Comparison of ENCODE assay signal across 8 cellular contexts in the genomic region with DNA sequence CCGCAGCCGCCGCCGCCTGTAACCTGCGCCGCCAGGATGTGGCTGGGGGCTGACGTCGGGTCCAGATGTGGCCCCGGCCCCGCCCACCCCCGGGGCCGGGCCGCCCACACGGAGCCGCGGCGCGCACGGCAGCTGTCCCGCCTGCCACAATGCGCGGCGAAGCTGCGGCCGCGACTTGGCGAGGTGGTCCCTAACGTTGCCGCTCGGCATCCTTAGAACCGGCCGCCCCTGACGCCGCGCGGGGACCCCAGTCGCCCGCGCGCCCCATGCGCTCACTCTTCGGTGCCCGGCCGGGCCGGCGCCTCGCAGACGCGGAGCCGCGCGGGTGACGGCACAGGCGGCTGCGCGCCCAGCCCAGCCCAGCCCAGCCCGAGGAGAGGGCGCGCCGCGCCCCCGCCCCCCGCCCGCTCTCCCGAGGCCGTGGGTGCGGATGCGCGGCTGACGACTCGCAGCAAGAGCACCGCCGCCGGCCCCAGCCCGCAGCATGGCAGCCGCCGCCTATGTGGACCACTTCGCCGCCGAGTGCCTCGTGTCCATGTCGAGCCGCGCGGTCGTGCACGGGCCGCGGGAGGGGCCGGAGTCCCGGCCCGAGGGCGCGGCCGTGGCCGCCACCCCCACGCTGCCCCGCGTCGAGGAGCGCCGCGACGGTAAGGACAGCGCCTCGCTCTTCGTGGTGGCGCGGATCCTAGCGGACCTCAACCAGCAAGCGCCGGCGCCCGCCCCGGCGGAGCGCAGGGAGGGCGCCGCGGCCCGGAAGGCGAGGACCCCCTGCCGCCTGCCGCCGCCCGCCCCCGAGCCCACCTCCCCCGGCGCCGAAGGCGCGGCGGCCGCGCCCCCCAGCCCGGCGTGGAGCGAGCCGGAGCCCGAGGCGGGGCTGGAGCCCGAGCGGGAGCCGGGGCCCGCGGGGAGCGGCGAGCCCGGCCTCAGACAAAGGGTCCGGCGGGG.
DNase-seq lines count a peak whose midpoint lies in the region; ATAC-seq lines count a peak whose summit lies in the region.

Gene KLF13 (plus strand): TSS at position 107 of the 945 bp plus-strand sequence. CDS start 378 bp downstream, at position 485.

- H3K27me3 ChIP-seq in endocrine pancreas (ENCODE audit: control insufficient read depth, insufficient read depth, low read length): no peaks in the 10 kb centered on the region

- H3K36me3 Mint-ChIP-seq in stimulated activated memory B cell treated with anti-CD40 and anti-IgM and Interleukin-4, amounts not matched to agents 10 μg/mL and 1 μg/mL and 100 μg/mL, for 72 hours: peaks cover 24% of the 10 kb centered on the region

- peak within 1 kb of the TSS; percentile 65 for H3K9ac ChIP-seq in endocrine pancreas (ENCODE audit: control insufficient read depth, insufficient read depth, low read length)

- no peaks in the 10 kb centered on the region for H3K9me3 Mint-ChIP-seq in stimulated activated memory B cell treated with anti-CD40 and anti-IgM and Interleukin-4, amounts not matched to agents 10 μg/mL and 1 μg/mL and 100 μg/mL, for 72 hours

- peak within 1 kb of the TSS; percentile 97 for H3K4me3 Mint-ChIP-seq in stimulated activated memory B cell treated with anti-CD40 and anti-IgM and Interleukin-4, amounts not matched to agents 10 μg/mL and 1 μg/mL and 100 μg/mL, for 72 hours

- no peaks in the 10 kb centered on the region for H3K27me3 Mint-ChIP-seq in stimulated activated memory B cell treated with anti-CD40 and anti-IgM and Interleukin-4, amounts not matched to agents 10 μg/mL and 1 μg/mL and 100 μg/mL, for 72 hours

- peaks cover 66% of the 10 kb centered on the region for H3K4me1 Mint-ChIP-seq in stimulated activated memory B cell treated with anti-CD40 and anti-IgM and Interleukin-4, amounts not matched to agents 10 μg/mL and 1 μg/mL and 100 μg/mL, for 72 hours

- no peak within 1 kb of the TSS for H3K4me3 ChIP-seq in endocrine pancreas (ENCODE audit: control insufficient read depth, insufficient read depth, low read length)

- DNase-seq in COR-L47 (lab: John Stamatoyannopoulos, UW): peak; percentile 73
- DNase-seq in HUDEP-2 (lab: John Stamatoyannopoulos, UW; ENCODE audit: unreplicated experiment in 76 of 76): peak in 48 of 76 experiments; percentile 35 to 86 (median 62)
- peak; percentile 73 for DNase-seq in activated CD4-positive, alpha-beta T cell treated with anti-CD3 and anti-CD28 coated beads, Interleukin-2, amount 50 U/mL, for 1 hour
- peak; percentile 52 for DNase-seq in middle frontal gyrus (ENCODE audit: extremely low spot score, low spot score)
- DNase-seq in GOT3 (lab: John Stamatoyannopoulos, UW): no peak

- H3K36me3 ChIP-seq in endocrine pancreas (ENCODE audit: control insufficient read depth, insufficient read depth, low read length): no peaks in the 10 kb centered on the region

- peak within 1 kb of the TSS; percentile 98 for H3K27ac Mint-ChIP-seq in stimulated activated memory B cell treated with anti-CD40 and anti-IgM and Interleukin-4, amounts not matched to agents 10 μg/mL and 1 μg/mL and 100 μg/mL, for 72 hours

- no peaks in the 10 kb centered on the region for H3K9me3 ChIP-seq in endocrine pancreas (ENCODE audit: control insufficient read depth, low read length)

- no peaks in the 10 kb centered on the region for H3K4me1 ChIP-seq in endocrine pancreas (ENCODE audit: control insufficient read depth, insufficient read depth, low read length)

- ATAC-seq in GM21390 (IDR thresholded peaks at IDR 0.05; ENCODE audit: unreplicated experiment): peak; percentile 49
- peak; percentile 78 for ATAC-seq in stimulated activated memory B cell treated with anti-CD40 and anti-IgM and Interleukin-4, amounts not matched to agents 10 μg/mL and 1 μg/mL and 100 μg/mL, for 72 hours
